Comparison of ENCODE assay signal across 1 cellular context in the genomic region with DNA sequence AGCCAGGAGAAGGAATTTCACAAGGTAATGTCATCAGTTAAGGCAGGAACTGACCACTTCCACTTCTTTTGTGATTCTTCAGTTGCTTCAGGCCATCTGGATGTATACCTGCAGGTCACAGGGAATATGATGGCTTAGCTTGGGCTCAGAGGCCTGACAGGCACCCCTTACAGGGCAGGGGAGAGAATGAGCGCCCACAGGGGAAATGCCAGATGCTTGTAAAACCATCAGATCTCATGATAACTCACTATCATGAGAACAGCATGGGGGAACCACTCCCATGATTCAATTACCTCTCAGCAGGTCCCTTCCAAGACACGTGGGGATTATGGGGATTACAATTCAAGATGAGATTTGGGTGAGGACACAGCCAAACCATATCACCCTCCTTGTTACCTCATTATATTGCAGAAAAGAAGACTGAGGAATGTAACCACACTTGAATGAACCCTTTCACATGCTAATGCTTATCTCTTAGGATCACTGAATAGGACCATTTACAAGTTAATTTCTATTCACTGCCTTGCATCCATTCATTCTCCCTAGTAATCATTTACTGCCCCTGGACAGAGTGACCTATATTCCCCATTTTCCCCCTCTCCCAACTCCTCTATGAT. TPM values are rescaled to one million over a fixed set of nuclear protein-coding genes. Genes with fewer than 3 reads are reported as not detected.
"Had no signal": no experiment of that assay in that cellular context is flagged by ENCODE, and none has a peak within 500 bp of the region (broad histone marks: within the 10 kb centered on the region; RNA-seq: fewer than 3 reads in every experiment).

No MANE protein-coding gene starts in this region.

RNA-seq across cellular contexts. Expression of gene ZMAT1, which starts 33.2 kb away (rescaled TPM):
- polyA plus RNA-seq: mammary epithelial cell had no signal
